ENCODE assay signal across 8 cellular contexts in the genomic region with DNA sequence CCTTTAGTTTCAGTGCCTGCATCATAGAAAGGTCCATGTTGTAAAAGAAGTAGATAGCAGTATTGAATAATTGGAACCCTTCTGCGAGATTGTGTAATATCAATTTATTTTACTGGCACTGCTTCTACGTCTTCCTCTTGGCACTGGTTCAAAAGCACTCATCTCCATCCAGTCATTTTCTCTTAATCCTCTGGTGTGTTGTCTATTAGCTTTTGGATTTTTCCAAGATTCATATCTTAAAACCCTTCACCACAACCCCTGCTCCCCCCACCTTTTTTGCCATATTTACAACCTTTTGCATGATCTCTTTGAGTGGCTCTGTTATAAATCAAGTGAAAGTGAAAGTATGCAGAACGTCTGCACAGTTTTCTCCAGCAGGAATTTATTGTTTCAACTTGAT.
A peak's percentile ranks its signal among the peaks of the same experiment; 100 is the strongest.
DNase-seq lines count a peak whose midpoint lies in the region; ATAC-seq and TF ChIP-seq lines count a peak whose summit lies in the region.

No MANE protein-coding gene starts in this region.

- H3K79me2 ChIP-seq in hepatocyte, result no peaks in the 10 kb centered on the region

- no peak for ATAC-seq in CD8-positive, alpha-beta T cell
- ATAC-seq in HG03342 (IDR thresholded peaks at IDR 0.05; ENCODE audit: unreplicated experiment) (peak; percentile 42), HG02588 (IDR thresholded peaks at IDR 0.05; ENCODE audit: unreplicated experiment) (no peak), HG02852 (IDR thresholded peaks at IDR 0.05; ENCODE audit: unreplicated experiment) (no peak)

- intact Hi-C loops in CD8-positive, alpha-beta T cell (cut with DNase I, micrococcal nuclease), result no loop called here

- no peaks in the 10 kb centered on the region for H3K9me3 Mint-ChIP-seq in CD8-positive, alpha-beta T cell

- POLR2A ChIA-PET in CD8-positive, alpha-beta T cell (lab: Charles Lee), result no interaction called here

- H2AFZ ChIP-seq in hepatocyte, result peak overlapping the region; percentile 65

- H3K27ac ChIP-seq in CD8-positive, alpha-beta T cell (ENCODE audit: low read depth, low read length), result no peak overlapping the region
- H3K27ac ChIP-seq in hepatocyte, result peak overlapping the region; percentile 39
- no peak overlapping the region for H3K27ac ChIP-seq in urinary bladder (ENCODE audit: low read depth)

- H3K36me3 ChIP-seq in CD8-positive, alpha-beta T cell (ENCODE audit: insufficient read depth, low read length), result no peaks in the 10 kb centered on the region
- H3K36me3 ChIP-seq in hepatocyte (replicated peaks; ENCODE audit: insufficient read depth, low read depth) (no peaks in the 10 kb centered on the region), urinary bladder (ENCODE audit: insufficient read depth) (no peaks in the 10 kb centered on the region)

- no peak for DNase-seq in CD8-positive, alpha-beta T cell
- peak; percentile 8 for DNase-seq in hepatocyte (ENCODE audit: low spot score)
- no peak for DNase-seq in activated CD8-positive, alpha-beta memory T cell treated with anti-CD3 and anti-CD28 coated beads, Interleukin-2, amount 50 U/mL, for 4 hours

- CTCF ChIA-PET in CD8-positive, alpha-beta T cell (lab: Charles Lee), result no interaction called here

- TF ChIP-seq CTCF in CD8-positive, alpha-beta T cell (IDR thresholded peaks at IDR 0.05), result no peak
- TF ChIP-seq CTCF in WI38 (IDR thresholded peaks at IDR 0.05; ENCODE audit: low read depth, low read length) (no peak), hepatocyte (IDR thresholded peaks at IDR 0.05; ENCODE audit: poor library complexity) (no peak)

- H3K4me3 ChIP-seq in CD8-positive, alpha-beta T cell (ENCODE audit: low read depth, low read length), result peak overlapping the region; percentile 47
- H3K4me3 ChIP-seq in WI38 (ENCODE audit: low read depth, low read length) (peak overlapping the region; percentile 55), hepatocyte (peak overlapping the region; percentile 5), urinary bladder (ENCODE audit: low read depth, low read length) (peak overlapping the region; percentile 48)

- 22% methylated on average over 3 of the region's 3 CpGs for WGBS in hepatocyte (ENCODE audit: low lambda C conversion rate, missing lambda C conversion rate)
- 5% methylated on average over 3 of the region's 3 CpGs for WGBS in urinary bladder

- H4K20me1 ChIP-seq in hepatocyte (ENCODE audit: insufficient read depth, poor library complexity, severe bottlenecking), result no peaks in the 10 kb centered on the region

- H3K27ac Mint-ChIP-seq in CD8-positive, alpha-beta T cell, result peak overlapping the region; percentile 74

- H3K27me3 Mint-ChIP-seq in CD8-positive, alpha-beta T cell (ENCODE audit: low read depth), result peaks cover 3% of the 10 kb centered on the region

- H3K4me2 ChIP-seq in hepatocyte, result peak overlapping the region; percentile 70

- no peaks in the 10 kb centered on the region for H3K36me3 Mint-ChIP-seq in CD8-positive, alpha-beta T cell

- peaks cover 17% of the 10 kb centered on the region for H3K4me1 Mint-ChIP-seq in CD8-positive, alpha-beta T cell (ENCODE audit: low read depth)

- no peaks in the 10 kb centered on the region for H3K9me2 ChIP-seq in hepatocyte (replicated peaks; ENCODE audit: insufficient read depth)

- no peaks in the 10 kb centered on the region for H3K27me3 ChIP-seq in CD8-positive, alpha-beta T cell (ENCODE audit: insufficient read depth, low read length)
- H3K27me3 ChIP-seq in hepatocyte, result no peaks in the 10 kb centered on the region

- peaks cover 4% of the 10 kb centered on the region for H3K4me1 ChIP-seq in CD8-positive, alpha-beta T cell (ENCODE audit: insufficient read depth, low read length)
- H3K4me1 ChIP-seq in hepatocyte (ENCODE audit: insufficient read depth) (no peaks in the 10 kb centered on the region), urinary bladder (ENCODE audit: insufficient read depth) (no peaks in the 10 kb centered on the region)

- H3K4me3 Mint-ChIP-seq in CD8-positive, alpha-beta T cell, result peak overlapping the region; percentile 90

- no peaks in the 10 kb centered on the region for H3K9me3 ChIP-seq in CD8-positive, alpha-beta T cell (ENCODE audit: low read length)
- no peaks in the 10 kb centered on the region for H3K9me3 ChIP-seq in hepatocyte (ENCODE audit: low read depth)

Comparison
In these comparisons a context has a peak if more than half of its experiments do, and no peak if none do; other contexts are left out.
1. H3K4me3 ChIP-seq: peak in every context shown above with its lines; median percentile 55 in WI38; 48 in urinary bladder; 47 in CD8-positive, alpha-beta T cell; 5 in hepatocyte.